ENCODE assay signal across 7 cellular contexts in genomic region chr7:111083423-111083822, GRCh38. TPM values are rescaled to one million over a fixed set of nuclear protein-coding genes. Genes with fewer than 3 reads are reported as not detected.
DNase-seq lines count a peak whose midpoint lies in the region; ATAC-seq and TF ChIP-seq lines count a peak whose summit lies in the region.

No MANE protein-coding gene starts in this region.

- POLR2A ChIA-PET in HEK293T (lab: Yijun Ruan, JAX), result no interaction called here

- no peaks in the 10 kb centered on the region for H3K9me3 Mint-ChIP-seq in chondrocyte (ENCODE audit: low read depth)
- peaks cover 0 to 4% of the 10 kb centered on the region in 2 donors for H3K9me3 Mint-ChIP-seq in stimulated activated naive CD8-positive, alpha-beta T cell treated with anti-CD3 and anti-CD28 coated beads, Interleukin-15, amount 100 ng/mL, for 72 hours

- DNase-seq in SIG-M5 treated with dmso at 0.1 percent for 504 hours (lab: John Stamatoyannopoulos, UW; ENCODE audit: unreplicated experiment), result peak; percentile 76
- DNase-seq in chondrocyte (ENCODE audit: low spot score), result no peak
- DNase-seq in stimulated activated naive CD8-positive, alpha-beta T cell treated with anti-CD3 and anti-CD28 coated beads, Interleukin-15, amount 100 ng/mL, for 72 hours, result peak; percentile 69 to 79
- DNase-seq in HEK293T (ENCODE audit: extremely low spot score), result no peak
- DNase-seq in islet precursor cell, result no peak

- H3K36me3 Mint-ChIP-seq in chondrocyte (ENCODE audit: low read depth), result no peaks in the 10 kb centered on the region

- CTCF ChIA-PET in HEK293T (lab: Yijun Ruan, JAX), result no interaction called here

- peak overlapping the region; percentile 72 for H3K27ac Mint-ChIP-seq in chondrocyte (ENCODE audit: unreplicated experiment)
- peak overlapping the region; percentile 92 to 98 for H3K27ac Mint-ChIP-seq in stimulated activated naive CD8-positive, alpha-beta T cell treated with anti-CD3 and anti-CD28 coated beads, Interleukin-15, amount 100 ng/mL, for 72 hours

- peak; percentile 95 for ATAC-seq in GM18868 (IDR thresholded peaks at IDR 0.05; ENCODE audit: unreplicated experiment)
- ATAC-seq in HG02852 (IDR thresholded peaks at IDR 0.05; ENCODE audit: unreplicated experiment), result peak; percentile 98
- peak; percentile 92 for ATAC-seq in stimulated activated naive CD8-positive, alpha-beta T cell treated with anti-CD3 and anti-CD28 coated beads, Interleukin-15, amount 100 ng/mL, for 72 hours

- H3K27me3 Mint-ChIP-seq in chondrocyte (ENCODE audit: low read depth), result no peaks in the 10 kb centered on the region
- no peaks in the 10 kb centered on the region for H3K27me3 Mint-ChIP-seq in stimulated activated naive CD8-positive, alpha-beta T cell treated with anti-CD3 and anti-CD28 coated beads, Interleukin-15, amount 100 ng/mL, for 72 hours

- no peak for TF ChIP-seq CTCF in chondrocyte (IDR thresholded peaks at IDR 0.05)

- H3K4me1 Mint-ChIP-seq in chondrocyte (ENCODE audit: low read depth), result peaks cover 30% of the 10 kb centered on the region
- peaks cover 73% of the 10 kb centered on the region for H3K4me1 Mint-ChIP-seq in stimulated activated naive CD8-positive, alpha-beta T cell treated with anti-CD3 and anti-CD28 coated beads, Interleukin-15, amount 100 ng/mL, for 72 hours

- H3K4me3 Mint-ChIP-seq in chondrocyte (ENCODE audit: unreplicated experiment), result no peak overlapping the region
- H3K4me3 Mint-ChIP-seq in stimulated activated naive CD8-positive, alpha-beta T cell treated with anti-CD3 and anti-CD28 coated beads, Interleukin-15, amount 100 ng/mL, for 72 hours, result peak overlapping the region; percentile 70 to 74

TF ChIP-seq in HEK293T, 16 proteins besides CTCF, POLR2A, EP300 and RAD21:
- TF ChIP-seq CTBP1 (IDR thresholded peaks at IDR 0.05; ENCODE audit: borderline replicate concordance), result no peak
- no peak for TF ChIP-seq FOXA1 (IDR thresholded peaks at IDR 0.05)
- no peak for TF ChIP-seq BHLHE40 (IDR thresholded peaks at IDR 0.05; ENCODE audit: borderline replicate concordance)
- no peak for TF ChIP-seq TARDBP (IDR thresholded peaks at IDR 0.05)
- TF ChIP-seq ZNF384 (IDR thresholded peaks at IDR 0.05), result no peak
- no peak for TF ChIP-seq HDGF (IDR thresholded peaks at IDR 0.05; ENCODE audit: borderline replicate concordance)
- TF ChIP-seq LEF1 (IDR thresholded peaks at IDR 0.05; ENCODE audit: borderline replicate concordance), result no peak
- TF ChIP-seq SUZ12 (IDR thresholded peaks at IDR 0.05), result no peak
- no peak for TF ChIP-seq FOXM1 (IDR thresholded peaks at IDR 0.05; ENCODE audit: borderline replicate concordance)
- TF ChIP-seq L3MBTL2 (conservative IDR thresholded peaks at IDR 0.05), result no peak

RNA-seq across cellular contexts. Expression of gene LRRN3, which starts 7.5 kb away (rescaled TPM):
- 0.65 to 1.3 TPM (median 0.74 TPM) in 3 replicates for total RNA-seq in chondrocyte

Comparison
In these comparisons a context has a peak if more than half of its experiments do, and no peak if none do; other contexts are left out.
1. DNase-seq: peak in SIG-M5 treated with dmso at 0.1 percent for 504 hours (single experiment) and stimulated activated naive CD8-positive, alpha-beta T cell treated with anti-CD3 and anti-CD28 coated beads, Interleukin-15, amount 100 ng/mL, for 72 hours (2 of 2); none in chondrocyte (single experiment), HEK293T (single experiment) and islet precursor cell (single experiment).
2. Peak in every context shown above with its lines, with median percentiles within 50 percentile points of each other: ATAC-seq.